Comparison of ENCODE assay signal across 1 cellular context in genomic region chr9:107333363-107333762, GRCh38.
TF ChIP-seq lines count a peak whose summit lies in the region.

No MANE protein-coding gene starts in this region.

TF ChIP-seq in GM12878, 131 proteins besides CTCF, POLR2A, EP300 and RAD21 (continued from another document):
- no peak for TF ChIP-seq PRDM15 (CRISPR knock-in tag; IDR thresholded peaks at IDR 0.05)
TF ChIP-seq in GM12878: peak in this region for 2.
